In genomic region chr17:38564254-38564605, GRCh38 we compare ENCODE assay signal across 1 cellular context.
TF ChIP-seq lines count a peak whose summit lies in the region.

No MANE protein-coding gene starts in this region.

TF ChIP-seq in neural cell, 6 proteins besides CTCF, POLR2A, EP300 and RAD21 (continued from another document):
- TF ChIP-seq REST (IDR thresholded peaks at IDR 0.05; ENCODE audit: borderline replicate concordance) (no peak), POLR2AphosphoS5 (IDR thresholded peaks at IDR 0.05) (no peak), SMC3 (conservative IDR thresholded peaks at IDR 0.05; ENCODE audit: poor library complexity) (no peak), TAF1 (IDR thresholded peaks at IDR 0.05; ENCODE audit: low read depth) (no peak), MXI1 (conservative IDR thresholded peaks at IDR 0.05; ENCODE audit: poor library complexity, severe bottlenecking) (no peak)
